ENCODE assay signal across 1 cellular context in genomic region chr13:100124265-100124664, GRCh38.
TF ChIP-seq lines count a peak whose summit lies in the region.

No MANE protein-coding gene starts in this region.

TF ChIP-seq in WTC11, 78 proteins besides CTCF, POLR2A, EP300 and RAD21 (continued from another document):
- TF ChIP-seq ERG (CRISPR knock-in tag; IDR thresholded peaks at IDR 0.05), result no peak
- no peak for TF ChIP-seq ESRRA (CRISPR knock-in tag; IDR thresholded peaks at IDR 0.05; ENCODE audit: borderline replicate concordance)
- no peak for TF ChIP-seq NR2C2 (CRISPR knock-in tag; IDR thresholded peaks at IDR 0.05)
- TF ChIP-seq NFYB (CRISPR knock-in tag; conservative IDR thresholded peaks at IDR 0.05; ENCODE audit: low read depth), result no peak
